10 cellular contexts compared by ENCODE assay signal in the genomic region with DNA sequence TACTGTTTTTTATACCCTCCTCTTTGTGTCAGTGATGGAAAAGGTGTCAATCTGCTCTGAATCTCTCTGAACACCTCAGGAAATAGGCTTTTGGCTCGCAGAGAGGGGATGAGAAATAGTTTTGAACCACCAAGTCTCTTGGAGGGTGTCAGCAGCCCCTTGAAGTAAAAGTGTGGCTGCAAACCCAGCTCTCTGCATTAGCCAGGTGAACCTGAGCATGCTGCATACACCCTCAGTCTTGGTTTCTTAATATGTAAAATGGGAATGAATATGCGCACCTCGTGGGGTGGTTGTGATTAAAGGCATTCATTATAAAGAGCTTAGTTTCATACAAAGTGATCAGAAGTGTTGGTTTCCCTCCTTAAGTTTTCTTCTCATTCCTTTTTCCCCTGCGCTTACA. TPM values are rescaled to one million over a fixed set of nuclear protein-coding genes. Genes with fewer than 3 reads are reported as not detected.
DNase-seq lines count a peak whose midpoint lies in the region; ATAC-seq, FAIRE-seq and TF ChIP-seq lines count a peak whose summit lies in the region.
"Had no signal": no experiment of that assay in that cellular context is flagged by ENCODE, and none has a peak within 500 bp of the region (broad histone marks: within the 10 kb centered on the region; RNA-seq: fewer than 3 reads in every experiment).

No MANE protein-coding gene starts in this region.

- H3K27ac Mint-ChIP-seq in chondrocyte (ENCODE audit: unreplicated experiment): peak overlapping the region; percentile 2
- H3K27ac Mint-ChIP-seq in neural crest cell (ENCODE audit: unreplicated experiment): no peak overlapping the region

- BruUV-seq in HepG2 (replicated peaks; lab: Mats Ljungman, UMichigan): no TSS peak

- no peak overlapping the region for H2AFZ ChIP-seq in HepG2 (ENCODE audit: low read length)

- TF ChIP-seq POLR2A in HepG2 (IDR thresholded peaks at IDR 0.05; ENCODE audit: insufficient read depth in 1 of 2, low read depth in 2 of 2, low read length in 2 of 2) (no peak), right lobe of liver (IDR thresholded peaks at IDR 0.05) (no peak)

- no peaks in the 10 kb centered on the region for H3K36me3 ChIP-seq in HepG2 (replicated peaks in 1 of 2; ENCODE audit: control insufficient read depth in 1 of 2, insufficient read depth in 2 of 2, low read length in 2 of 2)
- H3K36me3 ChIP-seq in right lobe of liver: no peaks in the 10 kb centered on the region
- H3K36me3 ChIP-seq in aorta (ENCODE audit: control insufficient read depth in 1 of 2, insufficient read depth in 2 of 2, low read length in 1 of 2): no peaks in the 10 kb centered on the region

- peaks cover 38% of the 10 kb centered on the region for H3K4me1 Mint-ChIP-seq in chondrocyte (ENCODE audit: low read depth)
- H3K4me1 Mint-ChIP-seq in neural crest cell: peaks cover 48% of the 10 kb centered on the region

- no peak overlapping the region for H3K4me3 Mint-ChIP-seq in chondrocyte (ENCODE audit: unreplicated experiment)
- peak overlapping the region; percentile 95 for H3K4me3 Mint-ChIP-seq in neural crest cell

- peak overlapping the region; percentile 95 for H3K4me2 ChIP-seq in HepG2 (ENCODE audit: low read depth, low read length)

- H3K9ac ChIP-seq in HepG2 (ENCODE audit: insufficient read depth, low read depth, low read length): no peak overlapping the region

- H3K27me3 ChIP-seq in HepG2 (ENCODE audit: control insufficient read depth in 1 of 2, insufficient read depth in 2 of 2, low read length in 2 of 2) (no peaks in the 10 kb centered on the region), right lobe of liver (no peaks in the 10 kb centered on the region), aorta (ENCODE audit: control insufficient read depth in 1 of 2, insufficient read depth in 2 of 2, low read length in 1 of 2) (no peaks in the 10 kb centered on the region)

- H3K4me1 ChIP-seq in HepG2 (ENCODE audit: insufficient read depth, low read length) (peaks cover 46% of the 10 kb centered on the region), right lobe of liver (peaks cover 0 to 33% (median 13%) of the 10 kb centered on the region in 4 donors), aorta (ENCODE audit: control insufficient read depth in 1 of 2, insufficient read depth in 2 of 2, low read length in 2 of 2) (peaks cover 2 to 6% of the 10 kb centered on the region in 2 donors)

- no peak for TF ChIP-seq RAD21 in HepG2 (CRISPR knock-in tag; IDR thresholded peaks at IDR 0.05)

- POLR2A ChIA-PET in HepG2 (lab: Yijun Ruan, JAX): interaction anchor here (1.1 kb wide), 1 partner anchor 10 kb away, joined by 3 read pairs; no protein-coding TSS in a partner anchor

- ATAC-seq in HepG2: no peak
- ATAC-seq in right lobe of liver: no peak
- no peak for ATAC-seq in aorta (ENCODE audit: low FRiP score)

- H3K27ac ChIP-seq in HepG2 (ENCODE audit: extremely low read length, insufficient read depth, low read length) (no peak overlapping the region), right lobe of liver (peak overlapping the region in 1 of 3 donors; percentile 100), aorta (ENCODE audit: low read depth in 1 of 2, low read length in 2 of 2) (peak overlapping the region; percentile 94 to 96)

- TF ChIP-seq CTCF in HepG2 (CRISPR knock-in tag; IDR thresholded peaks at IDR 0.05): no peak
- TF ChIP-seq CTCF in right lobe of liver (IDR thresholded peaks at IDR 0.05): no peak
- no peak for TF ChIP-seq CTCF in chondrocyte (IDR thresholded peaks at IDR 0.05)
- TF ChIP-seq CTCF in neural crest cell (conservative IDR thresholded peaks at IDR 0.05): no peak
- TF ChIP-seq CTCF in GM13977 (IDR thresholded peaks at IDR 0.05; ENCODE audit: extremely low read depth, insufficient read depth, missing control alignments): no peak

- no peaks in the 10 kb centered on the region for H3K79me2 ChIP-seq in HepG2 (ENCODE audit: insufficient read depth, low read length)

- H3K36me3 Mint-ChIP-seq in chondrocyte (ENCODE audit: low read depth): no peaks in the 10 kb centered on the region
- H3K36me3 Mint-ChIP-seq in neural crest cell (ENCODE audit: low read depth): no peaks in the 10 kb centered on the region

- no peaks in the 10 kb centered on the region for H3K9me3 Mint-ChIP-seq in chondrocyte (ENCODE audit: low read depth)
- H3K9me3 Mint-ChIP-seq in neural crest cell: no peaks in the 10 kb centered on the region

- TF ChIP-seq EP300 in HepG2 (IDR thresholded peaks at IDR 0.05; ENCODE audit: low read depth in 2 of 2, low read length in 2 of 2) (no peak), HepG2 (CRISPR knock-in tag; IDR thresholded peaks at IDR 0.05; ENCODE audit: borderline replicate concordance) (no peak)

- no peaks in the 10 kb centered on the region for H3K27me3 Mint-ChIP-seq in chondrocyte (ENCODE audit: low read depth)
- no peaks in the 10 kb centered on the region for H3K27me3 Mint-ChIP-seq in neural crest cell (ENCODE audit: low read depth)

- FAIRE-seq in HepG2 (lab: Jason Lieb, UNC): no peak

- no peaks in the 10 kb centered on the region for H3K9me3 ChIP-seq in HepG2 (ENCODE audit: low read length)
- no peaks in the 10 kb centered on the region for H3K9me3 ChIP-seq in right lobe of liver
- H3K9me3 ChIP-seq in aorta (ENCODE audit: control insufficient read depth, low read length): no peaks in the 10 kb centered on the region

- 94% methylated on average over 4 of the region's 4 CpGs for WGBS in HepG2 (ENCODE audit: low lambda C conversion rate)
- WGBS in right lobe of liver (ENCODE audit: insufficient coverage, low coverage, low lambda C conversion rate, missing lambda C conversion rate): 100% methylated on average over 3 of the region's 4 CpGs
- WGBS in aorta, 2 donors: 87 to 90% methylated on average over 4 of the region's 4 CpGs

- no peak overlapping the region for H3K4me3 ChIP-seq in HepG2 (replicated peaks in 1 of 3; ENCODE audit: insufficient read depth in 1 of 3, low read depth in 2 of 3, low read length in 3 of 3)
- no peak overlapping the region for H3K4me3 ChIP-seq in right lobe of liver
- peak overlapping the region in 1 of 2 donors; percentile 61 for H3K4me3 ChIP-seq in aorta (ENCODE audit: low read length in 2 of 2)

- CTCF ChIA-PET in HepG2 (lab: Yijun Ruan, JAX; ENCODE audit: low intra/inter-chr PET ratio, low total read pairs): no interaction called here

- intact Hi-C loops in HepG2 (cut with micrococcal nuclease; ENCODE audit: unreplicated experiment) (no loop called here), right lobe of liver (cut with DNase I) (no loop called here), aorta (cut with DNase I) (loop anchor here in 1 of 2 donors (10.0 kb wide), 1 partner anchor 361 kb away; no protein-coding TSS in a partner anchor)

- no peak for DNase-seq in HepG2 (ENCODE audit: low spot score)
- DNase-seq in right lobe of liver: no peak
- DNase-seq in chondrocyte (ENCODE audit: low spot score): no peak
- DNase-seq in neural crest cell (ENCODE audit: low read depth, low spot score): no peak
- DNase-seq in aorta: no peak
- no peak for DNase-seq in NOMO-1 treated with DMSO at 0.1 percent for 48 hours (lab: John Stamatoyannopoulos, UW; ENCODE audit: unreplicated experiment)
- no peak for DNase-seq in NCI-H146 (lab: John Stamatoyannopoulos, UW)
- DNase-seq in GM13977 (ENCODE audit: low spot score): no peak
- DNase-seq: NCI-H510A treated with DMSO at 0.1 percent for 48 hours had no signal

- in situ Hi-C loops in HepG2 (cut with HindIII; ENCODE audit: extremely low pct_ligation_motif_present, low pct_unique_long_range_greater_than_20kb) (no loop called here), GM13977 (cut with MboI; ENCODE audit: low pct_unique_long_range_greater_than_20kb, low sequenced_read_pairs, unreplicated experiment) (loop anchor here (10.0 to 25.0 kb wide), 3 partner anchors 332 to 668 kb away; a partner anchor contains a TSS)

- no peaks in the 10 kb centered on the region for H4K20me1 ChIP-seq in HepG2 (ENCODE audit: insufficient read depth, low read length)

RNA-seq across cellular contexts. Expression of a gene that starts 1.4 kb away (rescaled TPM):
- total RNA-seq in HepG2 (2016; rRNA removed; fragmentation: Illumina TruSeq; extraction: Trizol): 4.8 and 7.2 TPM in 2 replicates
- total RNA-seq in HepG2 (2016; cell fraction: cytosol; rRNA removed; fragmentation: Illumina TruSeq; extraction: Trizol; ENCODE audit: low read depth): 8.8 and 10.5 TPM in 2 replicates
- total RNA-seq in HepG2 (2016; cell fraction: insoluble cytoplasmic fraction; rRNA removed; fragmentation: Illumina TruSeq; extraction: Trizol): 5.6 and 5.7 TPM in 2 replicates
- total RNA-seq in HepG2 (2016; cell fraction: membrane; rRNA removed; fragmentation: Illumina TruSeq; extraction: Trizol): 9.1 and 14.0 TPM in 2 replicates
- total RNA-seq in HepG2 (2016; cell fraction: nucleus; rRNA removed; fragmentation: Illumina TruSeq; extraction: Trizol): 6.7 TPM in 2 replicates
- 8.4 and 12.7 TPM in 2 replicates for polyA plus RNA-seq in HepG2 (2011; rRNA removed)
- 7.3 and 8.0 TPM in 2 replicates for polyA plus RNA-seq in HepG2 (2011; cell fraction: cytosol; rRNA removed)
- 19.6 and 21.8 TPM in 2 replicates for polyA plus RNA-seq in HepG2 (2011; cell fraction: nucleus; rRNA removed)
- polyA plus RNA-seq in HepG2 (2012): 10.8 and 12.0 TPM in 2 replicates
- polyA plus RNA-seq in HepG2 (2016; cell fraction: cytosol; fragmentation: Illumina TruSeq; extraction: Trizol; ENCODE audit: low read depth): 15.2 and 25.5 TPM in 2 replicates
- 8.8 and 9.3 TPM in 2 replicates for polyA plus RNA-seq in HepG2 (2016; cell fraction: insoluble cytoplasmic fraction; fragmentation: Illumina TruSeq; extraction: Trizol; ENCODE audit: low read depth)
- 15.3 and 19.6 TPM in 2 replicates for polyA plus RNA-seq in HepG2 (2016; cell fraction: membrane; fragmentation: Illumina TruSeq; extraction: Trizol; ENCODE audit: low read depth)
- polyA plus RNA-seq in HepG2 (2016; cell fraction: nucleus; fragmentation: Illumina TruSeq; extraction: Trizol; ENCODE audit: insufficient read depth, low read depth): 14.9 and 17.8 TPM in 2 replicates
- 0.89 and 5.4 TPM in 2 replicates for polyA minus RNA-seq in HepG2 (2011; rRNA and poly(A)+ RNA removed; ENCODE audit: low replicate concordance)
- 2.5 and 5.0 TPM in 2 replicates for polyA minus RNA-seq in HepG2 (2011; cell fraction: cytosol; rRNA and poly(A)+ RNA removed)
- polyA minus RNA-seq in HepG2 (2011; cell fraction: nucleus; rRNA and poly(A)+ RNA removed): 12.2 and 18.3 TPM in 2 replicates
- total RNA-seq in right lobe of liver: 10 to 100 TPM; 10.2 to 17.6 (median 12.4) TPM
- total RNA-seq in chondrocyte: 7.6 to 10.6 TPM (median 7.9 TPM) in 3 replicates
- 8.8 and 9.3 TPM in 2 replicates for total RNA-seq in neural crest cell
- 10 to 100 TPM; 11.8 to 13.5 TPM for total RNA-seq in aorta
- 10 to 100 TPM; 15.4 to 23.5 TPM for polyA plus RNA-seq in aorta

RNA-seq across cellular contexts. Expression of a gene that starts 39.7 kb away (rescaled TPM):
- total RNA-seq in HepG2 (2016; rRNA removed; fragmentation: Illumina TruSeq; extraction: Trizol): 0.18 and 0.62 TPM in 2 replicates
- not detected in 2 replicates for total RNA-seq in HepG2 (2016; cell fraction: cytosol; rRNA removed; fragmentation: Illumina TruSeq; extraction: Trizol; ENCODE audit: low read depth)
- total RNA-seq in HepG2 (2016; cell fraction: insoluble cytoplasmic fraction; rRNA removed; fragmentation: Illumina TruSeq; extraction: Trizol): 0.07 and 0.58 TPM in 2 replicates
- total RNA-seq in HepG2 (2016; cell fraction: membrane; rRNA removed; fragmentation: Illumina TruSeq; extraction: Trizol): 0.03 and 0.37 TPM in 2 replicates
- total RNA-seq in HepG2 (2016; cell fraction: nucleus; rRNA removed; fragmentation: Illumina TruSeq; extraction: Trizol): 2.0 and 2.1 TPM in 2 replicates
- polyA plus RNA-seq in HepG2 (2011; rRNA removed): 0.37 and 0.52 TPM in 2 replicates
- polyA plus RNA-seq in HepG2 (2011; cell fraction: cytosol; rRNA removed): 0.07 and 0.09 TPM in 2 replicates
- 1.9 and 2.3 TPM in 2 replicates for polyA plus RNA-seq in HepG2 (2011; cell fraction: nucleus; rRNA removed)
- polyA plus RNA-seq in HepG2 (2012): 0.20 and 0.34 TPM in 2 replicates
- 0.03 TPM in 1 of 2 replicates, not detected in the other for polyA plus RNA-seq in HepG2 (2016; cell fraction: cytosol; fragmentation: Illumina TruSeq; extraction: Trizol; ENCODE audit: low read depth)
- polyA plus RNA-seq in HepG2 (2016; cell fraction: insoluble cytoplasmic fraction; fragmentation: Illumina TruSeq; extraction: Trizol; ENCODE audit: low read depth): 0.17 and 0.24 TPM in 2 replicates
- polyA plus RNA-seq in HepG2 (2016; cell fraction: membrane; fragmentation: Illumina TruSeq; extraction: Trizol; ENCODE audit: low read depth): 0.03 TPM in 1 of 2 replicates, not detected in the other
- 2.5 and 3.1 TPM in 2 replicates for polyA plus RNA-seq in HepG2 (2016; cell fraction: nucleus; fragmentation: Illumina TruSeq; extraction: Trizol; ENCODE audit: insufficient read depth, low read depth)
- polyA minus RNA-seq in HepG2 (2011; rRNA and poly(A)+ RNA removed; ENCODE audit: low replicate concordance): 1.3 TPM in 1 of 2 replicates, not detected in the other
- polyA minus RNA-seq in HepG2 (2011; cell fraction: cytosol; rRNA and poly(A)+ RNA removed): not detected in 2 replicates
- polyA minus RNA-seq in HepG2 (2011; cell fraction: nucleus; rRNA and poly(A)+ RNA removed): 2.7 and 3.2 TPM in 2 replicates
- total RNA-seq in right lobe of liver: under 1 TPM in 5 of 6 experiments, not detected in 1; 0.06 to 0.53 (median 0.33) TPM
- 0.10 to 0.12 TPM in 2 of 3 replicates, not detected in the other for total RNA-seq in chondrocyte
- 0.26 TPM in 1 of 2 replicates, not detected in the other for total RNA-seq in neural crest cell
- under 1 TPM; 0.16 to 0.57 TPM for total RNA-seq in aorta
- under 1 TPM in 1 of 2 donors, not detected in 1; 0.03 TPM for polyA plus RNA-seq in aorta
- total RNA-seq: HT1080 had no signal

RNA-seq across cellular contexts. Expression of a gene that starts 56.5 kb away (rescaled TPM):
- total RNA-seq in HepG2 (2016; rRNA removed; fragmentation: Illumina TruSeq; extraction: Trizol) (0.13 TPM in 1 of 2 replicates, not detected in the other), right lobe of liver (not detected), chondrocyte (not detected in 3 replicates), neural crest cell (not detected in 2 replicates), aorta (not detected)
- total RNA-seq in HepG2 (2016; cell fraction: cytosol; rRNA removed; fragmentation: Illumina TruSeq; extraction: Trizol; ENCODE audit: low read depth): not detected in 2 replicates
- not detected in 2 replicates for total RNA-seq in HepG2 (2016; cell fraction: insoluble cytoplasmic fraction; rRNA removed; fragmentation: Illumina TruSeq; extraction: Trizol)
- total RNA-seq in HepG2 (2016; cell fraction: membrane; rRNA removed; fragmentation: Illumina TruSeq; extraction: Trizol): not detected in 2 replicates
- total RNA-seq in HepG2 (2016; cell fraction: nucleus; rRNA removed; fragmentation: Illumina TruSeq; extraction: Trizol): not detected in 2 replicates
- polyA plus RNA-seq in HepG2 (2011; rRNA removed) (not detected in 2 replicates), aorta (not detected)
- 0.05 and 0.07 TPM in 2 replicates for polyA plus RNA-seq in HepG2 (2011; cell fraction: cytosol; rRNA removed)
- not detected in 2 replicates for polyA plus RNA-seq in HepG2 (2011; cell fraction: nucleus; rRNA removed)
- polyA plus RNA-seq in HepG2 (2012): not detected in 2 replicates
- polyA plus RNA-seq in HepG2 (2016; cell fraction: cytosol; fragmentation: Illumina TruSeq; extraction: Trizol; ENCODE audit: low read depth): not detected in 2 replicates
- polyA plus RNA-seq in HepG2 (2016; cell fraction: insoluble cytoplasmic fraction; fragmentation: Illumina TruSeq; extraction: Trizol; ENCODE audit: low read depth): not detected in 2 replicates
- polyA plus RNA-seq in HepG2 (2016; cell fraction: membrane; fragmentation: Illumina TruSeq; extraction: Trizol; ENCODE audit: low read depth): not detected in 2 replicates
- not detected in 2 replicates for polyA plus RNA-seq in HepG2 (2016; cell fraction: nucleus; fragmentation: Illumina TruSeq; extraction: Trizol; ENCODE audit: insufficient read depth, low read depth)
- polyA minus RNA-seq in HepG2 (2011; rRNA and poly(A)+ RNA removed; ENCODE audit: low replicate concordance): 0.64 TPM in 1 of 2 replicates, not detected in the other
- polyA minus RNA-seq in HepG2 (2011; cell fraction: cytosol; rRNA and poly(A)+ RNA removed): not detected in 2 replicates
- polyA minus RNA-seq in HepG2 (2011; cell fraction: nucleus; rRNA and poly(A)+ RNA removed): not detected in 2 replicates
- total RNA-seq: HT1080 had no signal
